In the genomic region with DNA sequence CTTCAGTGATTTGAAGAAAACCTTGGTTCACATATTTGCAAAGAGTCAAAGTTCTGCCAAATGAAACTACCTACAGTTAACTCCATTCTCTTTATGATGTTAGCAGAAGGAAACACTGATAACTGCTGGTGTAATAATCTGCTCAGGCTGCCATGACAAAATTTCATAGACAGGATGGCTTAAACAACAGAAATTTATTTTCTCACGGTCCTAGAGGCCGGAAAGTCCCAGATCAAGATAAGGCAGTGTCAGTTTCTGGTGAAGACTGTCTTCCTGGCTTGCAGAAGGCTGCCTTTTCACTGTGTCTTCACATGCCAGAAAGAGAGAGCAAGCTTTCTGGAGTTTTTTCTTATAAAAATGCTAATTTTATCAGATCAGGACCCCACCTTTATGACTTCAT, we compare ENCODE assay signal across 9 cellular contexts.
DNase-seq lines count a peak whose midpoint lies in the region; ATAC-seq, FAIRE-seq and TF ChIP-seq lines count a peak whose summit lies in the region.
"Had no signal": no experiment of that assay in that cellular context is flagged by ENCODE, and none has a peak within 500 bp of the region (broad histone marks: within the 10 kb centered on the region; RNA-seq: fewer than 3 reads in every experiment).

No MANE protein-coding gene starts in this region.

- no peaks in the 10 kb centered on the region for H3K27me3 ChIP-seq in CD8-positive, alpha-beta memory T cell (ENCODE audit: insufficient read depth, low read length, poor library complexity, severe bottlenecking)
- H3K27me3 ChIP-seq in endodermal cell (ENCODE audit: control insufficient read depth, insufficient read depth, low read length, poor library complexity, severe bottlenecking) (no peaks in the 10 kb centered on the region), pancreas (no peaks in the 10 kb centered on the region), Karpas-422 (ENCODE audit: low read length) (no peaks in the 10 kb centered on the region)

- peaks cover 3 to 36% (median 11%) of the 10 kb centered on the region in 3 donors for H3K36me3 Mint-ChIP-seq in CD8-positive, alpha-beta memory T cell
- H3K36me3 Mint-ChIP-seq in endodermal cell (ENCODE audit: low read depth), result no peaks in the 10 kb centered on the region

- H3K9ac ChIP-seq in endodermal cell (ENCODE audit: extremely low read depth, low read length, poor library complexity, severe bottlenecking) (no peak overlapping the region), Karpas-422 (ENCODE audit: low read length) (no peak overlapping the region)

- ATAC-seq in GM19043 (IDR thresholded peaks at IDR 0.05; ENCODE audit: low read depth, unreplicated experiment) (peak; percentile 86), HG03108 (IDR thresholded peaks at IDR 0.05; ENCODE audit: unreplicated experiment) (peak; percentile 77), pancreas (no peak)

- peak overlapping the region; percentile 1 to 66 (median 59) for H3K4me3 Mint-ChIP-seq in CD8-positive, alpha-beta memory T cell
- no peak overlapping the region for H3K4me3 Mint-ChIP-seq in endodermal cell

- H3K4me1 Mint-ChIP-seq in CD8-positive, alpha-beta memory T cell, result peaks cover 41 to 77% (median 54%) of the 10 kb centered on the region in 3 donors
- peaks cover 6% of the 10 kb centered on the region for H3K4me1 Mint-ChIP-seq in endodermal cell

- H3K36me3 ChIP-seq in CD8-positive, alpha-beta memory T cell (ENCODE audit: insufficient read depth, low read length), result no peaks in the 10 kb centered on the region
- H3K36me3 ChIP-seq in endodermal cell (ENCODE audit: control insufficient read depth, insufficient read depth, low read length) (no peaks in the 10 kb centered on the region), pancreas (no peaks in the 10 kb centered on the region), Karpas-422 (ENCODE audit: insufficient read depth, low read length) (no peaks in the 10 kb centered on the region)

- no peaks in the 10 kb centered on the region for H3K79me2 ChIP-seq in Karpas-422 (ENCODE audit: low read length)

- H3K9me2 ChIP-seq in Karpas-422 (replicated peaks; ENCODE audit: insufficient read depth, low read length), result no peaks in the 10 kb centered on the region

- CTCF ChIA-PET in CD8-positive, alpha-beta memory T cell (lab: Charles Lee), result no interaction called here

- WGBS in endodermal cell (ENCODE audit: insufficient coverage in 1 of 2, insufficient read length in 1 of 2), 2 experiments, result 69 to 76% methylated on average over 2 of the region's 2 CpGs
- 26 to 28% methylated on average over 2 of the region's 2 CpGs for WGBS in pancreas, 2 donors

- POLR2A ChIA-PET in CD8-positive, alpha-beta memory T cell (lab: Charles Lee), result interaction anchor here (1.1 kb wide), 1 partner anchor 122 kb away, joined by 3 read pairs; no protein-coding TSS in a partner anchor

- no peaks in the 10 kb centered on the region for H4K20me1 ChIP-seq in Karpas-422 (ENCODE audit: insufficient read depth, low read depth, low read length)

- no peak for FAIRE-seq in pancreas (lab: Jason Lieb, UNC)

- peaks cover 10 to 31% (median 13%) of the 10 kb centered on the region in 5 donors for H3K9me3 Mint-ChIP-seq in CD8-positive, alpha-beta memory T cell
- no peaks in the 10 kb centered on the region for H3K9me3 Mint-ChIP-seq in endodermal cell

- H3K27ac Mint-ChIP-seq in CD8-positive, alpha-beta memory T cell, result peak overlapping the region in 7 of 8 donors; percentile 73 to 88 (median 79)
- H3K27ac Mint-ChIP-seq in endodermal cell, result no peak overlapping the region

- H2AFZ ChIP-seq in Karpas-422 (ENCODE audit: low read length), result no peak overlapping the region

- DNase-seq in CD8-positive, alpha-beta memory T cell, result peak in 4 of 5 donors; percentile 8 to 57 (median 35)
- DNase-seq in NCI-H774 (lab: John Stamatoyannopoulos, UW) (no peak), endodermal cell (no peak), pancreas (no peak), Karpas-422 (no peak)
- DNase-seq: cortex of kidney had no signal

- intact Hi-C loops in pancreas (cut with DNase I), result no loop called here

- H3K9me3 ChIP-seq in CD8-positive, alpha-beta memory T cell (ENCODE audit: low read length), result no peaks in the 10 kb centered on the region
- H3K9me3 ChIP-seq in endodermal cell (ENCODE audit: control insufficient read depth, low read length) (no peaks in the 10 kb centered on the region), pancreas (no peaks in the 10 kb centered on the region), Karpas-422 (ENCODE audit: low read length) (no peaks in the 10 kb centered on the region)

- TF ChIP-seq CTCF in VCaP (conservative IDR thresholded peaks at IDR 0.05) (no peak), endodermal cell (conservative IDR thresholded peaks at IDR 0.05) (no peak), pancreas (IDR thresholded peaks at IDR 0.05) (no peak)

- no peak overlapping the region for H3K4me2 ChIP-seq in Karpas-422 (ENCODE audit: low read depth, low read length, poor library complexity, severe bottlenecking)

- H3K4me3 ChIP-seq in CD8-positive, alpha-beta memory T cell (ENCODE audit: low read length), result no peak overlapping the region
- H3K4me3 ChIP-seq in endodermal cell (ENCODE audit: low read length) (no peak overlapping the region), pancreas (no peak overlapping the region), Karpas-422 (ENCODE audit: low read length) (no peak overlapping the region)

- H3K27me3 Mint-ChIP-seq in CD8-positive, alpha-beta memory T cell, result no peaks in the 10 kb centered on the region
- H3K27me3 Mint-ChIP-seq in endodermal cell (ENCODE audit: insufficient read depth), result no peaks in the 10 kb centered on the region

- peaks cover 32% of the 10 kb centered on the region for H3K4me1 ChIP-seq in CD8-positive, alpha-beta memory T cell (ENCODE audit: insufficient read depth, low read length)
- H3K4me1 ChIP-seq in endodermal cell (ENCODE audit: control insufficient read depth, insufficient read depth, low read length), result no peaks in the 10 kb centered on the region
- no peaks in the 10 kb centered on the region for H3K4me1 ChIP-seq in pancreas
- peaks cover 11% of the 10 kb centered on the region for H3K4me1 ChIP-seq in Karpas-422 (ENCODE audit: low read length)

- no peak overlapping the region for H3K27ac ChIP-seq in CD8-positive, alpha-beta memory T cell (ENCODE audit: low read depth, low read length)
- H3K27ac ChIP-seq in VCaP (peak overlapping the region; percentile 88), endodermal cell (ENCODE audit: low read depth, low read length) (no peak overlapping the region), pancreas (no peak overlapping the region), Karpas-422 (ENCODE audit: low read length) (no peak overlapping the region)

Comparison
In these comparisons a context has a peak if more than half of its experiments do, and no peak if none do; other contexts are left out.
1. DNase-seq: peak in CD8-positive, alpha-beta memory T cell (4 of 5); none in NCI-H774 (single experiment), endodermal cell (single experiment), pancreas (0 of 6) and Karpas-422 (single experiment).
2. ATAC-seq: peak in GM19043 (single experiment) and HG03108 (single experiment); none in pancreas (0 of 4).